ENCODE assay signal across 9 cellular contexts in the genomic region with DNA sequence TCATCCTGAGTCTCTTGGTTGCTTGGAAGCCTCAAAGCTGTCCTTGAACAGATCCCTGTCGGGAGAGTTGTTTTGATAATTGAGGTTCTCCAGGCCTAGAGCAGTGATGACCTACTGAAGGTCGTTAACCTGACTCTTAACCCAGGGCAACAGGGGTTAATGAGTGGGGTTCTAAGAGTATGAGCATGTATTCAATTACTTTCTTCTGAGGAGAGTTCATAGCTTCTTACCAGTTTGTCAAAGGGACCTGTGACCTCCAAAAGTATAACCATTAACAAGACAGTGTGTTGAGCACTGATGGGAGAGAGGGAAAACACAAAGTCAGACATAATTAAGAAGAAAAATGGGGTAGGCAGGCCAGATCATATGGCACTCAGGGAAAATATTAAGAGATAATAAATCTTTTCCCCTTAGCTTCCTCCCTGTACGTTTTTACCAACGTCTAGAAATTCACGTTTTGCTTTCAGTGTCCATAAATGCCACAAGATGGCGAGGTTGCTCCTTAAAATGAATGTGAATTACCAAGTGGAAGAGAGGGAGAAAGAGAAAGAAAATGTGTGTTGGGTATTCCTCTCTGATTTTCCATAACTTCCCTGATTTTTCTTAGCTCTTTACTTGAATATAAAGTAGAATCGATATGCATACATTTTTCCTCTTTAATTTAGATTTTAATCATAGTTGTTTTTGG.
DNase-seq lines count a peak whose midpoint lies in the region; ATAC-seq and TF ChIP-seq lines count a peak whose summit lies in the region.
"Had no signal": no experiment of that assay in that cellular context is flagged by ENCODE, and none has a peak within 500 bp of the region (broad histone marks: within the 10 kb centered on the region; RNA-seq: fewer than 3 reads in every experiment).

No MANE protein-coding gene starts in this region.

- peak; percentile 35 for DNase-seq in NCI-H2107 treated with DMSO at 0.1 percent for 48 hours (lab: John Stamatoyannopoulos, UW; ENCODE audit: unreplicated experiment)
- no peak for DNase-seq in NCI-H2107 (lab: John Stamatoyannopoulos, UW)
- peak; percentile 60 for DNase-seq in NCI-H226
- peak; percentile 22 to 81 for DNase-seq in T47D (ENCODE audit: low read depth in 1 of 2, low spot score in 1 of 2)
- DNase-seq in lung (ENCODE audit: low spot score): no peak
- no peak for DNase-seq in CD8-positive, alpha-beta memory T cell
- DNase-seq in omental fat pad (ENCODE audit: low spot score): no peak

- H3K4me3 ChIP-seq in HEK293 (ENCODE audit: low read depth, low read length) (no peak overlapping the region), lung (no peak overlapping the region)
- no peak overlapping the region for H3K4me3 ChIP-seq in CD8-positive, alpha-beta memory T cell (ENCODE audit: low read length)
- H3K4me3 ChIP-seq: BLaER1 treated with 17β-estradiol and CSF1 and Interleukin-3, amounts not matched to agents 10 nM and 100 nM had no signal

- no peaks in the 10 kb centered on the region for H3K27me3 ChIP-seq in lung (ENCODE audit: control insufficient read depth, insufficient read depth)
- no peaks in the 10 kb centered on the region for H3K27me3 ChIP-seq in CD8-positive, alpha-beta memory T cell (ENCODE audit: insufficient read depth, low read length, poor library complexity, severe bottlenecking)
- H3K27me3 ChIP-seq: BLaER1 treated with 17β-estradiol and CSF1 and Interleukin-3, amounts not matched to agents 10 nM and 100 nM had no signal

- H3K27ac ChIP-seq in HEK293 (ENCODE audit: extremely low read depth, low read depth, low read length): no peak overlapping the region
- H3K27ac ChIP-seq in lung (ENCODE audit: low read depth in 1 of 2, low read length in 1 of 2): no peak overlapping the region
- no peak overlapping the region for H3K27ac ChIP-seq in CD8-positive, alpha-beta memory T cell (ENCODE audit: low read depth, low read length)
- H3K27ac ChIP-seq: BLaER1 treated with 17β-estradiol and CSF1 and Interleukin-3, amounts not matched to agents 10 nM and 100 nM had no signal

- peaks cover 4 to 13% (median 9%) of the 10 kb centered on the region in 3 donors for H3K4me1 Mint-ChIP-seq in CD8-positive, alpha-beta memory T cell

- CTCF ChIA-PET in HEK293 (lab: Yijun Ruan, JAX): interaction anchor here (0.6 to 3.3 kb wide), 37 partner anchors 10 to 1709 kb away, joined by 3 to 17 read pairs (median 4); no protein-coding TSS in a partner anchor
- CTCF ChIA-PET in CD8-positive, alpha-beta memory T cell (lab: Charles Lee): interaction anchor here (0.5 to 1.1 kb wide), 2 partner anchors 10 to 188 kb away, joined by 3 to 4 read pairs; no protein-coding TSS in a partner anchor

- no peaks in the 10 kb centered on the region for H3K4me1 ChIP-seq in HEK293 (ENCODE audit: control insufficient read depth, insufficient read depth, low read length)
- peaks cover 0 to 5% of the 10 kb centered on the region in 2 donors for H3K4me1 ChIP-seq in lung (ENCODE audit: control insufficient read depth in 2 of 2, insufficient read depth in 2 of 2, low read length in 2 of 2)
- no peaks in the 10 kb centered on the region for H3K4me1 ChIP-seq in CD8-positive, alpha-beta memory T cell (ENCODE audit: insufficient read depth, low read length)

- no peak for TF ChIP-seq CTCF in HEK293 (tag by site-specific recombination; IDR thresholded peaks at IDR 0.05)
- peak; percentile 22 for TF ChIP-seq CTCF in lung (IDR thresholded peaks at IDR 0.05; ENCODE audit: control extremely low read depth, extremely low read depth)
- no peak for TF ChIP-seq CTCF in omental fat pad (IDR thresholded peaks at IDR 0.05)

- POLR2A ChIA-PET in HEK293 (lab: Yijun Ruan, JAX): no interaction called here
- POLR2A ChIA-PET in CD8-positive, alpha-beta memory T cell (lab: Charles Lee): no interaction called here

- WGBS in lung, 2 donors: 29 to 33% methylated on average over 7 of the region's 7 CpGs

- H3K27me3 Mint-ChIP-seq in CD8-positive, alpha-beta memory T cell: peaks cover 4 to 5% of the 10 kb centered on the region in 2 donors

- H3K27ac Mint-ChIP-seq in CD8-positive, alpha-beta memory T cell: no peak overlapping the region

- H3K36me3 ChIP-seq in HEK293 (ENCODE audit: control insufficient read depth in 2 of 2, insufficient read depth in 1 of 2, low read length in 2 of 2) (no peaks in the 10 kb centered on the region), lung (ENCODE audit: control insufficient read depth in 2 of 2, insufficient read depth in 2 of 2, low read length in 2 of 2) (no peaks in the 10 kb centered on the region)
- no peaks in the 10 kb centered on the region for H3K36me3 ChIP-seq in CD8-positive, alpha-beta memory T cell (ENCODE audit: insufficient read depth, low read length)
- H3K36me3 ChIP-seq: BLaER1 treated with 17β-estradiol and CSF1 and Interleukin-3, amounts not matched to agents 10 nM and 100 nM had no signal

- H3K36me3 Mint-ChIP-seq in CD8-positive, alpha-beta memory T cell: no peaks in the 10 kb centered on the region

- H3K9me3 Mint-ChIP-seq in CD8-positive, alpha-beta memory T cell: no peaks in the 10 kb centered on the region

- in situ Hi-C loops in T47D (cut with HindIII; ENCODE audit: low pct_unique_long_range_greater_than_20kb, low sequenced_read_pairs): no loop called here

- H3K4me3 Mint-ChIP-seq in CD8-positive, alpha-beta memory T cell: no peak overlapping the region

- H3K9me3 ChIP-seq in HEK293 (ENCODE audit: control insufficient read depth, insufficient read depth, low read depth, low read length): no peaks in the 10 kb centered on the region
- no peaks in the 10 kb centered on the region for H3K9me3 ChIP-seq in lung (ENCODE audit: control insufficient read depth in 2 of 2, insufficient read depth in 1 of 2, low read length in 1 of 2)
- H3K9me3 ChIP-seq in CD8-positive, alpha-beta memory T cell (ENCODE audit: low read length): no peaks in the 10 kb centered on the region
- H3K9me3 ChIP-seq: BLaER1 treated with 17β-estradiol and CSF1 and Interleukin-3, amounts not matched to agents 10 nM and 100 nM had no signal

- ATAC-seq in lung (ENCODE audit: insufficient read depth, low FRiP score) (no peak), omental fat pad (ENCODE audit: low FRiP score) (no peak)

TF ChIP-seq in HEK293, 187 proteins besides CTCF, POLR2A, EP300 and RAD21 (continues in another document):
- no peak for TF ChIP-seq HOXA7 (CRISPR knock-in tag; IDR thresholded peaks at IDR 0.05; ENCODE audit: borderline replicate concordance)
- peak; percentile 78 for TF ChIP-seq ZNF654 (tag by site-specific recombination; IDR thresholded peaks at IDR 0.05; ENCODE audit: low read depth)
- no peak for TF ChIP-seq ZXDB (tag by site-specific recombination; IDR thresholded peaks at IDR 0.05)
- TF ChIP-seq ZNF146 (tag by site-specific recombination; IDR thresholded peaks at IDR 0.05): no peak
- TF ChIP-seq TRIM28 (IDR thresholded peaks at IDR 0.05; ENCODE audit: borderline replicate concordance, low read length): no peak
- TF ChIP-seq ZNF324 (tag by site-specific recombination; IDR thresholded peaks at IDR 0.05): no peak
- TF ChIP-seq ZNF624 (tag by site-specific recombination; IDR thresholded peaks at IDR 0.05): no peak
- TF ChIP-seq, protein P1, sequence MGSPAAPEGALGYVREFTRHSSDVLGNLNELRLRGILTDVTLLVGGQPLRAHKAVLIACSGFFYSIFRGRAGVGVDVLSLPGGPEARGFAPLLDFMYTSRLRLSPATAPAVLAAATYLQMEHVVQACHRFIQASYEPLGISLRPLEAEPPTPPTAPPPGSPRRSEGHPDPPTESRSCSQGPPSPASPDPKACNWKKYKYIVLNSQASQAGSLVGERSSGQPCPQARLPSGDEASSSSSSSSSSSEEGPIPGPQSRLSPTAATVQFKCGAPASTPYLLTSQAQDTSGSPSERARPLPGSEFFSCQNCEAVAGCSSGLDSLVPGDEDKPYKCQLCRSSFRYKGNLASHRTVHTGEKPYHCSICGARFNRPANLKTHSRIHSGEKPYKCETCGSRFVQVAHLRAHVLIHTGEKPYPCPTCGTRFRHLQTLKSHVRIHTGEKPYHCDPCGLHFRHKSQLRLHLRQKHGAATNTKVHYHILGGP (tag by site-specific recombination; IDR thresholded peaks at IDR 0.05): no peak
- no peak for TF ChIP-seq ZNF335 (tag by site-specific recombination; conservative IDR thresholded peaks at IDR 0.05)
- TF ChIP-seq ZNF404 (tag by site-specific recombination; IDR thresholded peaks at IDR 0.05): no peak
- TF ChIP-seq ZNF366 (tag by site-specific recombination; conservative IDR thresholded peaks at IDR 0.05): peak; percentile 26; the same call in 1 of the 2 replicates
- no peak for TF ChIP-seq ZNF362 (tag by site-specific recombination; IDR thresholded peaks at IDR 0.05)

Comparison
In these comparisons a context has a peak if more than half of its experiments do, and no peak if none do; other contexts are left out.
1. DNase-seq: peak in NCI-H2107 treated with DMSO at 0.1 percent for 48 hours (single experiment), NCI-H226 (single experiment) and T47D (2 of 2); none in NCI-H2107 (single experiment), lung (single experiment), CD8-positive, alpha-beta memory T cell (0 of 5) and omental fat pad (single experiment).